ENCODE assay signal across 8 cellular contexts in genomic region chr13:34941436-34941834, GRCh38. TPM values are rescaled to one million over a fixed set of nuclear protein-coding genes. Genes with fewer than 3 reads are reported as not detected.
A peak's percentile ranks its signal among the peaks of the same experiment; 100 is the strongest.
DNase-seq lines count a peak whose midpoint lies in the region; ATAC-seq, FAIRE-seq and TF ChIP-seq lines count a peak whose summit lies in the region.

No MANE protein-coding gene starts in this region.

- WGBS in A549 (ENCODE audit: missing lambda C conversion rate) = 11% methylated on average over 8 of the region's 13 CpGs
- WGBS in HUES64 = 26% methylated on average over 12 of the region's 13 CpGs

- CTCF ChIA-PET in A549 (lab: Yijun Ruan, JAX) = no interaction called here

- peaks cover 9% of the 10 kb centered on the region for H3K27me3 ChIP-seq in HUES64 (ENCODE audit: insufficient read depth, low read length)

- H3K27ac ChIP-seq in A549 (peak overlapping the region; percentile 79 to 93), HUES64 (ENCODE audit: low read depth, low read length) (no peak overlapping the region)

- H3K4me3 ChIP-seq in A549 = peak overlapping the region; percentile 91
- H3K4me3 ChIP-seq in HUES64 (ENCODE audit: low read length) = peak overlapping the region; percentile 79
- H3K4me3 ChIP-seq in mucosa of descending colon = no peak overlapping the region

- POLR2A ChIA-PET in A549 (lab: Yijun Ruan, JAX) = interaction anchor here (0.6 kb wide), 1 partner anchor 784 kb away, joined by 4 read pairs; no protein-coding TSS in a partner anchor

- FAIRE-seq in A549 (lab: Jason Lieb, UNC) = no peak

- peak in 1 of 2 experiments; percentile 5; a peak in 2 of 6 replicates for ATAC-seq in A549
- ATAC-seq in mucosa of descending colon = peak; percentile 4
- ATAC-seq in HG03571 (IDR thresholded peaks at IDR 0.05; ENCODE audit: unreplicated experiment) = no peak
- no peak for ATAC-seq in HG03469 (IDR thresholded peaks at IDR 0.05; ENCODE audit: unreplicated experiment)

- DNase-seq in A549 (ENCODE audit: low read depth in 1 of 2, low spot score in 1 of 2) (peak in 1 of 2 experiments; percentile 4), cerebellum (ENCODE audit: low spot score) (peak; percentile 32), mucosa of descending colon (peak in 1 of 3 donors; percentile 4), middle frontal gyrus (ENCODE audit: extremely low spot score, low spot score) (no peak), activated gamma-delta T cell treated with Interleukin-2 at 50 U/mL for 16 hours (no peak)

- TF ChIP-seq CTCF in A549 (IDR thresholded peaks at IDR 0.05) (no peak), mucosa of descending colon (IDR thresholded peaks at IDR 0.05) (no peak)

- no peak for TF ChIP-seq RAD21 in A549 (conservative IDR thresholded peaks at IDR 0.05 in 1 of 2, IDR thresholded peaks at IDR 0.05 in 1 of 2)

- intact Hi-C loops in mucosa of descending colon (cut with DNase I, micrococcal nuclease) = no loop called here

- H3K4me2 ChIP-seq in A549 = peak overlapping the region; percentile 66

- TF ChIP-seq EP300 in A549 (IDR thresholded peaks at IDR 0.05) = no peak

- no peaks in the 10 kb centered on the region for H3K9me3 ChIP-seq in A549
- H3K9me3 ChIP-seq in HUES64 (ENCODE audit: insufficient read depth, low read depth, low read length) = no peaks in the 10 kb centered on the region
- H3K9me3 ChIP-seq in mucosa of descending colon = no peaks in the 10 kb centered on the region

- no peak for TF ChIP-seq POLR2A in A549 (IDR thresholded peaks at IDR 0.05; ENCODE audit: low read length)

- H3K36me3 ChIP-seq in HUES64 (ENCODE audit: insufficient read depth, low read length) (no peaks in the 10 kb centered on the region), mucosa of descending colon (ENCODE audit: low read depth) (no peaks in the 10 kb centered on the region)

- no peak overlapping the region for H3K9ac ChIP-seq in HUES64 (ENCODE audit: low read depth, low read length)

- H3K4me1 ChIP-seq in A549 (peaks cover 27% of the 10 kb centered on the region; the same call in 2 of the 3 replicates), HUES64 (ENCODE audit: insufficient read depth, low read length) (peaks cover 32% of the 10 kb centered on the region), mucosa of descending colon (ENCODE audit: low read depth) (no peaks in the 10 kb centered on the region)

TF ChIP-seq in A549, 52 proteins besides CTCF, POLR2A, EP300 and RAD21:
- TF ChIP-seq GATA3 (IDR thresholded peaks at IDR 0.05; ENCODE audit: borderline replicate concordance) = no peak
- no peak for TF ChIP-seq HOXB13 (CRISPR knock-in tag; IDR thresholded peaks at IDR 0.05; ENCODE audit: low read depth)
- TF ChIP-seq E2F6 (IDR thresholded peaks at IDR 0.05; ENCODE audit: borderline replicate concordance, low read depth) = no peak
- TF ChIP-seq BCL3 (IDR thresholded peaks at IDR 0.05) = no peak
- no peak for TF ChIP-seq MAX (IDR thresholded peaks at IDR 0.05)

RNA-seq across cellular contexts. Expression of gene NBEA, which starts 0.6 kb away (rescaled TPM):
- polyA plus RNA-seq in A549 (2011; rRNA removed) = 11.8 and 12.3 TPM in 2 replicates
- polyA plus RNA-seq in A549 (2012; cell fraction: cytosol; rRNA removed) = 1.6 and 1.9 TPM in 2 replicates
- polyA plus RNA-seq in A549 (2012; cell fraction: nucleus; rRNA removed) = 2.6 and 4.4 TPM in 2 replicates
- polyA plus RNA-seq in A549 (2017; fragmentation: RNase III; extraction: RNeasy Plus Mini Kit Qiagen cat#74134 plus additional on column Dnase treatment) = 3.5 to 4.2 TPM (median 4.1 TPM) in 3 replicates
- polyA minus RNA-seq in A549 (2011; rRNA and poly(A)+ RNA removed) = 23.6 and 30.8 TPM in 2 replicates
- 10.4 TPM for polyA plus RNA-seq in HUES64 (2013, experiment 1 of 2)
- polyA plus RNA-seq in HUES64 (2013, experiment 2 of 2) = 11.7 TPM
- total RNA-seq in cerebellum = 168 TPM
- total RNA-seq in mucosa of descending colon = 10 to 100 TPM in 1 of 3 donors, 1 to 10 TPM in 2; 3.5 to 27.2 (median 5.2) TPM
